In genomic region chr15:68829068-68829467, GRCh38 we compare ENCODE assay signal across 9 cellular contexts. TPM values are rescaled to one million over a fixed set of nuclear protein-coding genes. Genes with fewer than 3 reads are reported as not detected.
DNase-seq lines count a peak whose midpoint lies in the region; ATAC-seq and TF ChIP-seq lines count a peak whose summit lies in the region.
"Had no signal": no experiment of that assay in that cellular context is flagged by ENCODE, and none has a peak within 500 bp of the region (broad histone marks: within the 10 kb centered on the region; RNA-seq: fewer than 3 reads in every experiment).

No MANE protein-coding gene starts in this region.

- H3K4me1 ChIP-seq in right lobe of liver (no peaks in the 10 kb centered on the region), neuronal stem cell (ENCODE audit: control insufficient read depth in 2 of 2, insufficient read depth in 1 of 2, low read depth in 1 of 2, low read length in 2 of 2) (no peaks in the 10 kb centered on the region)
- H3K4me1 ChIP-seq: Caco-2 had no signal

- in situ Hi-C loops in KBM-7 (cut with MboI; ENCODE audit: low pct_unique_long_range_greater_than_20kb, low sequenced_read_pairs) (no loop called here), brain microvascular endothelial cell (cut with HindIII; ENCODE audit: low pct_ligation_motif_present, low sequenced_read_pairs) (no loop called here)

- H2AFZ ChIP-seq in neuronal stem cell (ENCODE audit: low read length): no peak overlapping the region

- H3K27ac ChIP-seq in brain microvascular endothelial cell: no peak overlapping the region
- H3K27ac ChIP-seq in right lobe of liver: no peak overlapping the region
- no peak overlapping the region for H3K27ac ChIP-seq in neuronal stem cell (replicated peaks; ENCODE audit: low read length)

- intact Hi-C loops in right lobe of liver (cut with DNase I): no loop called here

- no peak for TF ChIP-seq POLR2A in right lobe of liver (IDR thresholded peaks at IDR 0.05)

- DNase-seq in NCI-H510A treated with DMSO at 0.1 percent for 48 hours (lab: John Stamatoyannopoulos, UW) (peak; percentile 2), NCI-H510A (lab: John Stamatoyannopoulos, UW) (no peak), KBM-7 (peak; percentile 81), brain microvascular endothelial cell (peak; percentile 13), right lobe of liver (no peak), neuronal stem cell (ENCODE audit: low spot score) (no peak)

- no peak overlapping the region for H2BK5ac ChIP-seq in neuronal stem cell (ENCODE audit: low read length)

- H2AK5ac ChIP-seq in neuronal stem cell (ENCODE audit: low read depth, low read length): no peak overlapping the region

- no peak overlapping the region for H3K4me2 ChIP-seq in neuronal stem cell (ENCODE audit: insufficient read depth, low read length, poor library complexity, severe bottlenecking)

- TF ChIP-seq CTCF in brain microvascular endothelial cell (IDR thresholded peaks at IDR 0.05; ENCODE audit: low read depth, low read length, missing control alignments): peak; percentile 66
- TF ChIP-seq CTCF in right lobe of liver (IDR thresholded peaks at IDR 0.05): peak; percentile 50 to 62 (median 53)

- H3K4me3 ChIP-seq in brain microvascular endothelial cell (ENCODE audit: low read depth, low read length): no peak overlapping the region
- no peak overlapping the region for H3K4me3 ChIP-seq in right lobe of liver
- H3K4me3 ChIP-seq in neuronal stem cell (ENCODE audit: low read length in 2 of 2): no peak overlapping the region

- H3K9me3 ChIP-seq in right lobe of liver (no peaks in the 10 kb centered on the region), neuronal stem cell (replicated peaks in 1 of 2; ENCODE audit: control insufficient read depth in 2 of 2, insufficient read depth in 1 of 2, low read depth in 1 of 2, low read length in 2 of 2) (no peaks in the 10 kb centered on the region)
- H3K9me3 ChIP-seq: Caco-2 had no signal

- H2BK12ac ChIP-seq in neuronal stem cell (ENCODE audit: low read length): no peak overlapping the region

- H3K36me3 ChIP-seq in brain microvascular endothelial cell (replicated peaks) (no peaks in the 10 kb centered on the region), right lobe of liver (no peaks in the 10 kb centered on the region), neuronal stem cell (replicated peaks in 1 of 2; ENCODE audit: control insufficient read depth in 2 of 2, insufficient read depth in 2 of 2, low read length in 2 of 2) (no peaks in the 10 kb centered on the region)

- H3K23ac ChIP-seq in neuronal stem cell (ENCODE audit: low read depth, low read length, poor library complexity): no peak overlapping the region

- ATAC-seq in right lobe of liver (peak; percentile 71 to 89 (median 80)), HG03378 (IDR thresholded peaks at IDR 0.05; ENCODE audit: unreplicated experiment) (no peak), GM21390 (IDR thresholded peaks at IDR 0.05; ENCODE audit: unreplicated experiment) (no peak)

- no peak overlapping the region for H3K9ac ChIP-seq in neuronal stem cell (ENCODE audit: low read depth, low read length, poor library complexity)

- H3K27me3 ChIP-seq in brain microvascular endothelial cell (replicated peaks): no peaks in the 10 kb centered on the region
- no peaks in the 10 kb centered on the region for H3K27me3 ChIP-seq in right lobe of liver
- H3K27me3 ChIP-seq in neuronal stem cell (ENCODE audit: control insufficient read depth in 3 of 3, insufficient read depth in 3 of 3, low read depth in 1 of 3, low read length in 3 of 3): peaks cover 0 to 6% (median 3%) of the 10 kb centered on the region in 3 experiments

- H3K79me1 ChIP-seq in neuronal stem cell (ENCODE audit: low read depth, low read length): no peaks in the 10 kb centered on the region

- no peak overlapping the region for H4K91ac ChIP-seq in neuronal stem cell (ENCODE audit: low read depth, low read length, poor library complexity)

- no peak overlapping the region for H3K18ac ChIP-seq in neuronal stem cell (ENCODE audit: low read length)

- H2BK15ac ChIP-seq in neuronal stem cell (ENCODE audit: low read length): no peak overlapping the region

- H2BK120ac ChIP-seq in neuronal stem cell (ENCODE audit: low read depth, low read length): no peak overlapping the region

- no peak overlapping the region for H3K4ac ChIP-seq in neuronal stem cell (ENCODE audit: low read length)

- H3K14ac ChIP-seq in neuronal stem cell (ENCODE audit: low read length): no peak overlapping the region

- no peak overlapping the region for H4K8ac ChIP-seq in neuronal stem cell (ENCODE audit: low read depth, low read length)

RNA-seq across cellular contexts. Expression of gene ANP32A, which starts 8.4 kb away (rescaled TPM):
- 10 to 100 TPM; 39.9 to 66.6 (median 49.0) TPM for total RNA-seq in right lobe of liver
- 488 TPM for polyA plus RNA-seq in neuronal stem cell (2013, experiment 1 of 2)
- 480 TPM for polyA plus RNA-seq in neuronal stem cell (2013, experiment 2 of 2)

Comparison
In these comparisons a context has a peak if more than half of its experiments do, and no peak if none do; other contexts are left out.
1. DNase-seq: peak in NCI-H510A treated with DMSO at 0.1 percent for 48 hours (single experiment), KBM-7 (single experiment) and brain microvascular endothelial cell (single experiment); none in NCI-H510A (single experiment), right lobe of liver (0 of 3) and neuronal stem cell (single experiment).
2. ATAC-seq: peak in right lobe of liver (4 of 4); none in HG03378 (single experiment) and GM21390 (single experiment).